In genomic region chr4:83011779-83012630, GRCh38 we compare ENCODE assay signal across 8 cellular contexts. TPM values are rescaled to one million over a fixed set of nuclear protein-coding genes. Genes with fewer than 3 reads are reported as not detected.
DNase-seq lines count a peak whose midpoint lies in the region; ATAC-seq and TF ChIP-seq lines count a peak whose summit lies in the region.

No MANE protein-coding gene starts in this region.

- H3K27ac Mint-ChIP-seq in naive thymus-derived CD8-positive, alpha-beta T cell: peak overlapping the region; percentile 90 to 99 (median 95)

- H3K27ac ChIP-seq in urinary bladder (ENCODE audit: low read depth): peak overlapping the region; percentile 77

- no peak for TF ChIP-seq CTCF in GM06990 (IDR thresholded peaks at IDR 0.05; ENCODE audit: insufficient read depth, low read length, poor library complexity, severe bottlenecking)
- no peak for TF ChIP-seq CTCF in LNCaP clone FGC (IDR thresholded peaks at IDR 0.05; ENCODE audit: control insufficient read depth, extremely low read depth, insufficient read depth)
- no peak for TF ChIP-seq CTCF in fibroblast of mammary gland (conservative IDR thresholded peaks at IDR 0.05; ENCODE audit: control insufficient read depth, insufficient read depth, low read depth, low read length)

- no peaks in the 10 kb centered on the region for H3K4me1 ChIP-seq in urinary bladder (ENCODE audit: insufficient read depth)

- peak; percentile 6 for ATAC-seq in GM21737 (IDR thresholded peaks at IDR 0.05; ENCODE audit: unreplicated experiment)
- ATAC-seq in naive thymus-derived CD8-positive, alpha-beta T cell: no peak

- under 1% methylated on average over 41 of the region's 41 CpGs for WGBS in urinary bladder

- POLR2A ChIA-PET in naive thymus-derived CD8-positive, alpha-beta T cell (lab: Charles Lee): interaction anchor here (0.6 to 5.5 kb wide), 18 partner anchors 22 to 638 kb away, joined by 3 to 65 read pairs (median 4); partner anchors contain the start of genes COPS4, COQ2, HELQ and HNRNPD

- no peaks in the 10 kb centered on the region for H3K27me3 Mint-ChIP-seq in naive thymus-derived CD8-positive, alpha-beta T cell

- H3K36me3 Mint-ChIP-seq in naive thymus-derived CD8-positive, alpha-beta T cell: no peaks in the 10 kb centered on the region

- H3K4me3 ChIP-seq in GM06990 (replicated peaks; ENCODE audit: low read depth, low read length) (peak overlapping the region; percentile 91), LNCaP clone FGC (ENCODE audit: low read depth, low read length) (peak overlapping the region; percentile 63), fibroblast of mammary gland (ENCODE audit: control insufficient read depth, low read depth, low read length) (peak overlapping the region; percentile 80), urinary bladder (ENCODE audit: low read depth, low read length) (peak overlapping the region; percentile 82)

- H3K36me3 ChIP-seq in GM06990 (ENCODE audit: control insufficient read depth, insufficient read depth, low read length): no peaks in the 10 kb centered on the region
- no peaks in the 10 kb centered on the region for H3K36me3 ChIP-seq in urinary bladder (ENCODE audit: insufficient read depth)

- peak overlapping the region; percentile 93 to 98 (median 97) for H3K4me3 Mint-ChIP-seq in naive thymus-derived CD8-positive, alpha-beta T cell

- DNase-seq in GM06990 (ENCODE audit: extremely low read depth, insufficient read length) (peak; percentile 61), LNCaP clone FGC (ENCODE audit: low read depth) (no peak), fibroblast of mammary gland (ENCODE audit: low read depth) (peak; percentile 24), NCI-H345 (lab: John Stamatoyannopoulos, UW) (no peak)
- DNase-seq in activated CD8-positive, alpha-beta memory T cell treated with anti-CD3 and anti-CD28 coated beads, Interleukin-2, amount 50 U/mL, for 4 hours: peak; percentile 18
- DNase-seq in naive thymus-derived CD8-positive, alpha-beta T cell: peak in 4 of 10 donors; percentile 14 to 25 (median 19)

- H3K9me3 Mint-ChIP-seq in naive thymus-derived CD8-positive, alpha-beta T cell: no peaks in the 10 kb centered on the region

- H3K27me3 ChIP-seq in GM06990 (replicated peaks; ENCODE audit: control insufficient read depth, insufficient read depth, low read length): no peaks in the 10 kb centered on the region

- H3K4me1 Mint-ChIP-seq in naive thymus-derived CD8-positive, alpha-beta T cell: peaks cover 25 to 57% (median 51%) of the 10 kb centered on the region in 4 donors

RNA-seq across cellular contexts. Expression of gene LIN54, which starts 1.4 kb away (rescaled TPM):
- 10 to 100 TPM; 23.6 to 24.1 TPM for total RNA-seq in naive thymus-derived CD8-positive, alpha-beta T cell
- 10 to 100 TPM in 1 of 3 donors, 1 to 10 TPM in 2; 9.4 to 10.7 (median 9.5) TPM for polyA plus RNA-seq in naive thymus-derived CD8-positive, alpha-beta T cell
- 21.5 TPM for total RNA-seq in urinary bladder
- polyA plus RNA-seq in urinary bladder: 5.5 TPM

RNA-seq across cellular contexts. Expression of gene COPS4, which starts 23.0 kb away (rescaled TPM):
- total RNA-seq in naive thymus-derived CD8-positive, alpha-beta T cell: 10 to 100 TPM; 26.1 to 28.9 TPM
- 10 to 100 TPM; 58.4 to 62.5 (median 61.2) TPM for polyA plus RNA-seq in naive thymus-derived CD8-positive, alpha-beta T cell
- total RNA-seq in urinary bladder: 151 TPM
- 38.3 TPM for polyA plus RNA-seq in urinary bladder

Comparison
In these comparisons a context has a peak if more than half of its experiments do, and no peak if none do; other contexts are left out.
1. DNase-seq: peak in GM06990 (single experiment), activated CD8-positive, alpha-beta memory T cell treated with anti-CD3 and anti-CD28 coated beads, Interleukin-2, amount 50 U/mL, for 4 hours (single experiment) and fibroblast of mammary gland (single experiment); none in LNCaP clone FGC (single experiment) and NCI-H345 (single experiment).
2. Peak in every context shown above with its lines, with median percentiles within 50 percentile points of each other: H3K4me3 ChIP-seq.